In the genomic region with DNA sequence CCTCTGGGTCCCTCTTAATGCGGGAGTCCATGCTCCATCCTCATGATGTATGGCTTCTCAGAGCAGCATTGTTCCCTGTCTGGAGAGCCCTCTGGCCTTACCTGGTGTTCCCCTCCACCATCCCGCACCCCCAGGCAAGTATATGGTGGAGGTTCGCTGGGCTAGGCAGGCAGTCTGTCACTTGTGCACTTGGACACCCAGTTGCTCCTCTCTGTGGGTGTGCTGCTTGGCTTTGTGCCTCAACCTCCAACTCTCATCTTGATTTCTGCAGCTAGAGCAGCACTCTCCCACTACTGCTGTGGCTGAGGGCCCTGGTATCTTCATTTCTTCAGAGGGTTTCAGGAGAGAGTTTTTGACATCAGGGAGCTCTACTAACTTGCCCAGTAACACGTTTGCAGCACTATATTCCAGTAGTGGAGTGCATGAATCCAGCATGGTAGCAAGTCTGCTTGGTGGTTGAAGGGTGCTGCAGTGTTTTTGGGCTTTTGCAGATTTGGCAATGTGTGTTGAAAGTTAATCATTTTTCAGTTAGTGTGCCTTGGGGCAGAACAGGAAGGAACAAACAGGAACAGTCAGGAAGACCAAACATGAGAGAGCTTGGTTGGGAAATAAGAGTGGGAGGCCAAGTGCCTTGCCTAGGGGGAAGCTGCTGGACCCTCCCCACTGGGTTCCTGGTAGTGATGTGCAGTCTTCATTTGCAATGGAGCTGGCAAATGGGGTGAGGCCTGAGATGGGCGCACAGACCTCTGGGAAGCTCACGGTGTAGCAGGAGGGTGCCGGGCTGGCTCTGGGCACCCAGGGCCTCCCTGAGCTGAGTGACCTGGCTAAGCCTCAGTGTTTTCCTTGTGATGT, we compare ENCODE assay signal across 11 cellular contexts. TPM values are rescaled to one million over a fixed set of nuclear protein-coding genes. Genes with fewer than 3 reads are reported as not detected.
DNase-seq lines count a peak whose midpoint lies in the region; ATAC-seq, FAIRE-seq and TF ChIP-seq lines count a peak whose summit lies in the region.
"Had no signal": no experiment of that assay in that cellular context is flagged by ENCODE, and none has a peak within 500 bp of the region (broad histone marks: within the 10 kb centered on the region; RNA-seq: fewer than 3 reads in every experiment).

No MANE protein-coding gene starts in this region.

- no peaks in the 10 kb centered on the region for H3K36me3 ChIP-seq in osteoblast (ENCODE audit: insufficient read depth, low read length)

- no peak for TF ChIP-seq POLR2A in GM12891 (IDR thresholded peaks at IDR 0.05; ENCODE audit: low read depth, low read length)

- H3K79me2 ChIP-seq in osteoblast (ENCODE audit: insufficient read depth, low read length) = peaks cover 65% of the 10 kb centered on the region

- no peaks in the 10 kb centered on the region for H3K9me3 ChIP-seq in osteoblast (ENCODE audit: low read depth, low read length)

- DNase-seq in GM12891 (ENCODE audit: insufficient read length, low spot score) (no peak), SKM-1 treated with dmso at 0.1 percent for 144 hours (lab: John Stamatoyannopoulos, UW; ENCODE audit: unreplicated experiment) (peak; percentile 96), epithelial cell of prostate (ENCODE audit: low read depth, low spot score) (no peak), osteoblast (ENCODE audit: insufficient read length, low spot score, missing footprints) (peak; percentile 21), NCI-H69 (lab: John Stamatoyannopoulos, UW) (no peak), HT-29 (ENCODE audit: low spot score) (no peak)
- DNase-seq: NCI-H1105 treated with DMSO at 0.1 percent for 48 hours had no signal

- no peak for TF ChIP-seq CTCF in osteoblast (IDR thresholded peaks at IDR 0.05; ENCODE audit: extremely low read depth, low read depth, low read length)

- FAIRE-seq in GM12891 (lab: Jason Lieb, UNC) = peak; percentile 13

- H3K27ac ChIP-seq in epithelial cell of prostate = peak overlapping the region; percentile 99
- no peak overlapping the region for H3K27ac ChIP-seq in osteoblast (ENCODE audit: low read depth, low read length)

- H2AFZ ChIP-seq in osteoblast (ENCODE audit: low read length) = no peak overlapping the region

- no peak overlapping the region for H3K4me2 ChIP-seq in osteoblast (ENCODE audit: insufficient read depth, low read length)

- ATAC-seq in GM18873 (IDR thresholded peaks at IDR 0.05; ENCODE audit: low FRiP score, unreplicated experiment) (no peak), HG02623 (IDR thresholded peaks at IDR 0.05; ENCODE audit: unreplicated experiment) (no peak)
- ATAC-seq: Panc1 had no signal

- H3K4me1 ChIP-seq in osteoblast (ENCODE audit: insufficient read depth, low read length) = peaks cover 28% of the 10 kb centered on the region
- H3K4me1 ChIP-seq: HAP-1 had no signal

- peaks cover 19% of the 10 kb centered on the region for H4K20me1 ChIP-seq in osteoblast (ENCODE audit: insufficient read depth, low read length)

- no peak overlapping the region for H3K4me3 ChIP-seq in osteoblast (ENCODE audit: insufficient read depth, low read length)
- H3K4me3 ChIP-seq: HAP-1 had no signal

- no peaks in the 10 kb centered on the region for H3K27me3 ChIP-seq in osteoblast (ENCODE audit: insufficient read depth, low read length)

TF ChIP-seq in GM12891, 5 proteins besides CTCF, POLR2A, EP300 and RAD21:
- TF ChIP-seq SPI1 (IDR thresholded peaks at IDR 0.05; ENCODE audit: low read depth, low read length) (no peak), POU2F2 (IDR thresholded peaks at IDR 0.05; ENCODE audit: low read depth, low read length) (no peak), PAX5 (IDR thresholded peaks at IDR 0.05; ENCODE audit: insufficient read depth, low read length, severe bottlenecking) (no peak), POLR2AphosphoS5 (IDR thresholded peaks at IDR 0.05; ENCODE audit: low read depth, low read length) (no peak), TAF1 (IDR thresholded peaks at IDR 0.05; ENCODE audit: low read depth, low read length) (no peak)

RNA-seq across cellular contexts. Expression of gene TSPAN14, which starts 37.4 kb away (rescaled TPM):
- polyA plus RNA-seq in GM12891 (2012; ENCODE audit: low read depth, missing spikeins) = 5.2 TPM
- total RNA-seq in osteoblast = 19.2 and 23.9 TPM in 2 replicates
- 58.3 and 65.1 TPM in 2 replicates for total RNA-seq in HT-29 (2014; rRNA removed; shearing (Covaris generic))

RNA-seq across cellular contexts. Expression of gene SH2D4B, which starts 46.2 kb away (rescaled TPM):
- polyA plus RNA-seq in GM12891 (2012; ENCODE audit: low read depth, missing spikeins) = not detected
- total RNA-seq in osteoblast = under 0.01 TPM in 1 of 2 replicates, not detected in the other
- total RNA-seq in HT-29 (2014; rRNA removed; shearing (Covaris generic)) = not detected in 2 replicates

Comparison
In these comparisons a context has a peak if more than half of its experiments do, and no peak if none do; other contexts are left out.
1. DNase-seq: peak in SKM-1 treated with dmso at 0.1 percent for 144 hours (single experiment) and osteoblast (single experiment); none in GM12891 (single experiment), epithelial cell of prostate (single experiment), NCI-H69 (single experiment) and HT-29 (single experiment).